Comparison of ENCODE assay signal across 10 cellular contexts in genomic region chrX:106220177-106220576, GRCh38. TPM values are rescaled to one million over a fixed set of nuclear protein-coding genes. Genes with fewer than 3 reads are reported as not detected.
DNase-seq lines count a peak whose midpoint lies in the region; ATAC-seq and TF ChIP-seq lines count a peak whose summit lies in the region.
"Had no signal": no experiment of that assay in that cellular context is flagged by ENCODE, and none has a peak within 500 bp of the region (broad histone marks: within the 10 kb centered on the region; RNA-seq: fewer than 3 reads in every experiment).

No MANE protein-coding gene starts in this region.

- H3K9me2 ChIP-seq in OCI-LY7 (ENCODE audit: insufficient read depth, low read length), result no peaks in the 10 kb centered on the region

- H3K9me3 ChIP-seq in OCI-LY7 (ENCODE audit: low read length), result no peaks in the 10 kb centered on the region
- H3K9me3 ChIP-seq: uterus had no signal

- CTCF ChIA-PET in OCI-LY7 (lab: Charles Lee; ENCODE audit: unreplicated experiment), result no interaction called here

- H4K20me1 ChIP-seq in OCI-LY7 (ENCODE audit: insufficient read depth, low read length), result no peaks in the 10 kb centered on the region

- BruUV-seq in OCI-LY7 (replicated peaks; lab: Mats Ljungman, UMichigan), result no TSS peak

- in situ Hi-C loops in GM13977 (cut with MboI; ENCODE audit: low pct_unique_long_range_greater_than_20kb, low sequenced_read_pairs, unreplicated experiment), result no loop called here

- no peak overlapping the region for H3K4me2 ChIP-seq in OCI-LY7 (ENCODE audit: low read length)

- no peak overlapping the region for H3K27ac ChIP-seq in OCI-LY7 (ENCODE audit: low read depth, low read length, poor library complexity, severe bottlenecking)
- H3K27ac ChIP-seq: uterus had no signal

- no peaks in the 10 kb centered on the region for H3K4me1 ChIP-seq in OCI-LY7 (ENCODE audit: insufficient read depth, low read length, poor library complexity, severe bottlenecking)
- H3K4me1 ChIP-seq: uterus had no signal

- no peaks in the 10 kb centered on the region for H3K36me3 ChIP-seq in OCI-LY7 (ENCODE audit: insufficient read depth, low read length)
- H3K36me3 ChIP-seq: uterus had no signal

- POLR2A ChIA-PET in OCI-LY7 (lab: Charles Lee), result no interaction called here

- ATAC-seq in GM18907 (IDR thresholded peaks at IDR 0.05; ENCODE audit: unreplicated experiment) (no peak), GM21423 (IDR thresholded peaks at IDR 0.05; ENCODE audit: unreplicated experiment) (no peak)

- no peak overlapping the region for H2AFZ ChIP-seq in OCI-LY7 (ENCODE audit: low read length)

- H3K4me3 ChIP-seq in OCI-LY7 (ENCODE audit: low read depth, low read length, poor library complexity, severe bottlenecking), result no peak overlapping the region
- no peak overlapping the region for H3K4me3 ChIP-seq in fibroblast of mammary gland (ENCODE audit: control insufficient read depth, low read depth, low read length)
- H3K4me3 ChIP-seq: uterus had no signal

- peak; percentile 43 for TF ChIP-seq CTCF in GM13977 (IDR thresholded peaks at IDR 0.05; ENCODE audit: extremely low read depth, insufficient read depth, missing control alignments)
- TF ChIP-seq CTCF in OCI-LY7 (conservative IDR thresholded peaks at IDR 0.05; ENCODE audit: low read length), result peak; percentile 70
- peak; percentile 36 for TF ChIP-seq CTCF in fibroblast of mammary gland (conservative IDR thresholded peaks at IDR 0.05; ENCODE audit: control insufficient read depth, insufficient read depth, low read depth, low read length)

- no peaks in the 10 kb centered on the region for H3K79me2 ChIP-seq in OCI-LY7 (ENCODE audit: insufficient read depth, low read depth, low read length)

- intact Hi-C loops in OCI-LY7 (cut with micrococcal nuclease; ENCODE audit: unreplicated experiment), result no loop called here

- DNase-seq in GM13977 (ENCODE audit: low spot score) (no peak), OCI-LY7 (ENCODE audit: low spot score) (peak; percentile 0), fibroblast of mammary gland (ENCODE audit: low read depth) (no peak), putamen (ENCODE audit: low spot score) (peak; percentile 6), NCI-H524 treated with DMSO at 0.1 percent for 48 hours (lab: John Stamatoyannopoulos, UW) (no peak)
- DNase-seq: EL, NCI-H2081 treated with DMSO at 0.1 percent for 48 hours, uterus had no signal

RNA-seq across cellular contexts. Expression of gene PWWP3B, which starts 52.1 kb away (rescaled TPM):
- total RNA-seq in OCI-LY7 (2014; rRNA removed; shearing (Covaris generic)), result not detected in 2 replicates
- total RNA-seq in OCI-LY7 (2022), result not detected in 2 replicates

Comparison
In these comparisons a context has a peak if more than half of its experiments do, and no peak if none do; other contexts are left out.
1. DNase-seq: peak in OCI-LY7 (single experiment) and putamen (single experiment); none in GM13977 (single experiment), fibroblast of mammary gland (single experiment) and NCI-H524 treated with DMSO at 0.1 percent for 48 hours (single experiment).
2. Peak in every context shown above with its lines, with median percentiles within 50 percentile points of each other: CTCF ChIP-seq.